Comparison of ENCODE assay signal across 10 cellular contexts in the genomic region with DNA sequence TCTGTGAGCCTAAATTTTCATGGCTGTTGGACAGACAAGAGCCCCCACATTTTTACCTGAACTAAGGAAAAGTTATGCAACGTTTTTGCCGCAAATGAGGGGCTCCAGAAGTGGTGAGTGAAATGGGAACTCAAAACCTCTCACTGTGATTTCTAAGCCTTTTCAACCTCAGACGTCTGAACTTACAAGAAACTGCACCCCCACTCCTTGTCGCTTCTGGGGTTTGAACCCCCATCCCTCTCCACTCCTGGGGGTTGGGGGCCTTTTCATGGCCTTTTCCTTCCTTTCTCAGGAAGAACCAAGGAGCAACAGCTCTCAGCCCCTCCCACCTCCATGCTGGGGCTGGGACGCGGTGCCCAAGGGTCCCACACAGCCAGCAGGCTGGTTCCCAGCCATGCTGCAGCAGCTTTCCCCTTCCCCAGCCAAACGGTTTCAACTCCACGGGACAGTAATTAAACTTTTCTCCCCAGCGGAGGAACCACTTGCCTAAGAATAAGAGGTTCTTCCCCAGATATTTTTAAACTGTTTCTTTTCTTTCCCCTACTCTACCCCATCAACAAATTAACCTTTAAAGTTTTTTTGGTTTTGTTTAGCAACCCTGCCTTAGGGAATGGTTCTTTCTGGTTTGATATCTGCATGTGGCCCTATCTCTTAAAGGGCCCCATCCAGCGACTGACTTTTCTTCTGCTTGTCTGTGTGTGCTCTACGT.
A peak's percentile ranks its signal among the peaks of the same experiment; 100 is the strongest.
DNase-seq lines count a peak whose midpoint lies in the region; ATAC-seq, FAIRE-seq and TF ChIP-seq lines count a peak whose summit lies in the region.
"Had no signal": no experiment of that assay in that cellular context is flagged by ENCODE, and none has a peak within 500 bp of the region (broad histone marks: within the 10 kb centered on the region; RNA-seq: fewer than 3 reads in every experiment).

No MANE protein-coding gene starts in this region.

- H3K18ac ChIP-seq in H1 (ENCODE audit: extremely low read depth, low read length) (no peak overlapping the region), trophoblast cell (ENCODE audit: low read length) (no peak overlapping the region)

- H4K8ac ChIP-seq in H1 (ENCODE audit: extremely low read depth, insufficient read depth, low read length) (no peak overlapping the region), trophoblast cell (ENCODE audit: low read depth, low read length) (no peak overlapping the region)

- FAIRE-seq in H1 (lab: Jason Lieb, UNC) = no peak

- H3K4me3 ChIP-seq in H1 (ENCODE audit: extremely low read depth in 1 of 4, insufficient read depth in 2 of 4, low read depth in 3 of 4, low read length in 4 of 4) = no peak overlapping the region
- no peak overlapping the region for H3K4me3 ChIP-seq in trophoblast cell (ENCODE audit: low read depth, low read length)

- H3K36me3 ChIP-seq in H1 (ENCODE audit: control insufficient read depth in 2 of 4, insufficient read depth in 4 of 4, low read length in 3 of 4) = no peaks in the 10 kb centered on the region
- H3K36me3 ChIP-seq in trophoblast cell (ENCODE audit: control insufficient read depth in 1 of 2, insufficient read depth in 2 of 2, low read length in 2 of 2) = no peaks in the 10 kb centered on the region

- TF ChIP-seq POLR2A in H1 (IDR thresholded peaks at IDR 0.05; ENCODE audit: control extremely low read depth in 1 of 2, low read depth in 2 of 2, low read length in 2 of 2) = no peak

- H3K4me2 ChIP-seq in H1 (ENCODE audit: insufficient read depth in 1 of 2, low read depth in 2 of 2, low read length in 2 of 2) (no peak overlapping the region), trophoblast cell (ENCODE audit: low read length) (no peak overlapping the region)

- H3K4ac ChIP-seq in H1 (replicated peaks; ENCODE audit: insufficient read length, low read depth, low read length) (no peak overlapping the region), trophoblast cell (ENCODE audit: low read depth, low read length) (no peak overlapping the region)

- H4K91ac ChIP-seq in H1 (replicated peaks; ENCODE audit: insufficient read length, low read length) (no peak overlapping the region), trophoblast cell (ENCODE audit: low read depth, low read length) (no peak overlapping the region)

- no peak overlapping the region for H3K9ac ChIP-seq in H1 (replicated peaks in 1 of 4; ENCODE audit: extremely low read depth in 1 of 4, low read depth in 3 of 4, low read length in 3 of 4)
- no peak overlapping the region for H3K9ac ChIP-seq in trophoblast cell (ENCODE audit: low read length)

- no peak overlapping the region for H2BK15ac ChIP-seq in H1 (ENCODE audit: low read length)

- H3K27me3 ChIP-seq in H1 (replicated peaks in 1 of 4; ENCODE audit: control insufficient read depth in 3 of 4, extremely low read depth in 1 of 4, insufficient read depth in 3 of 4, low read length in 3 of 4) (no peaks in the 10 kb centered on the region), trophoblast cell (ENCODE audit: insufficient read depth, low read length) (no peaks in the 10 kb centered on the region)

- H2BK12ac ChIP-seq in H1 (ENCODE audit: low read depth, low read length) = no peak overlapping the region
- no peak overlapping the region for H2BK12ac ChIP-seq in trophoblast cell (ENCODE audit: low read length)

- H3K79me2 ChIP-seq in H1 (ENCODE audit: control insufficient read depth in 1 of 2, insufficient read depth in 2 of 2, low read length in 2 of 2) (no peaks in the 10 kb centered on the region), trophoblast cell (ENCODE audit: control insufficient read depth, insufficient read depth, low read length, poor library complexity) (no peaks in the 10 kb centered on the region)

- no peak overlapping the region for H4K5ac ChIP-seq in H1 (ENCODE audit: insufficient read length, low read depth, low read length)

- POLR2A ChIA-PET in H1 (lab: Charles Lee; ENCODE audit: partially characterized antibody) = no interaction called here

- H2BK20ac ChIP-seq in H1 (ENCODE audit: low read length) = no peak overlapping the region

- H4K20me1 ChIP-seq in H1 (replicated peaks in 1 of 2; ENCODE audit: control insufficient read depth in 1 of 2, insufficient read depth in 2 of 2, low read length in 2 of 2) = no peaks in the 10 kb centered on the region

- no peak overlapping the region for H3K14ac ChIP-seq in H1 (ENCODE audit: insufficient read length)
- no peak overlapping the region for H3K14ac ChIP-seq in trophoblast cell (ENCODE audit: low read length)

- H2BK5ac ChIP-seq in H1 (ENCODE audit: low read depth, low read length) (no peak overlapping the region), trophoblast cell (ENCODE audit: low read depth, low read length, poor library complexity) (no peak overlapping the region)

- H4K12ac ChIP-seq in trophoblast cell (ENCODE audit: low read depth, low read length) = no peak overlapping the region

- peaks cover 2 to 7% of the 10 kb centered on the region in 2 experiments; a peak in 3 of 4 replicates for H3K9me3 ChIP-seq in H1 (ENCODE audit: insufficient read depth in 2 of 2, low read depth in 1 of 2, low read length in 1 of 2)
- H3K9me3 ChIP-seq in trophoblast cell (ENCODE audit: insufficient read depth, low read depth, low read length) = peaks cover under 1% of the 10 kb centered on the region

- DNase-seq in H1 (ENCODE audit: low read depth in 1 of 2, low spot score in 2 of 2) = no peak
- DNase-seq in trophoblast cell = no peak
- no peak for DNase-seq in T1000 (lab: John Stamatoyannopoulos, UW)
- no peak for DNase-seq in putamen (ENCODE audit: low spot score)
- DNase-seq in NCI-H1092 (lab: John Stamatoyannopoulos, UW) = no peak
- DNase-seq: CD4-positive, CD25-positive, alpha-beta regulatory T cell; hypothalamus had no signal

- TF ChIP-seq CTCF in H1 (IDR thresholded peaks at IDR 0.05; ENCODE audit: control extremely low read depth in 1 of 3, insufficient read depth in 1 of 3, low read depth in 1 of 3, low read length in 3 of 3) = no peak

- no peaks in the 10 kb centered on the region for H3K23me2 ChIP-seq in H1 (ENCODE audit: low read depth, low read length)

- H2BK120ac ChIP-seq in H1 (replicated peaks; ENCODE audit: low read depth, low read length) = no peak overlapping the region
- H2BK120ac ChIP-seq in trophoblast cell (ENCODE audit: insufficient read depth, low read length, poor library complexity) = no peak overlapping the region

- peak; percentile 33 for ATAC-seq in GM18517 (IDR thresholded peaks at IDR 0.05; ENCODE audit: unreplicated experiment)
- peak; percentile 33 for ATAC-seq in GM21447 (IDR thresholded peaks at IDR 0.05; ENCODE audit: unreplicated experiment)
- ATAC-seq in HG03060 (IDR thresholded peaks at IDR 0.05; ENCODE audit: low read depth, unreplicated experiment) = peak; percentile 13

- 90% methylated on average over 9 of the region's 11 CpGs; no CpG with 5 or more reads in 1 of the 2 experiments for WGBS in H1 (ENCODE audit: extremely low coverage in 1 of 2, insufficient coverage in 1 of 2, insufficient read length in 1 of 2, insufficient replicate concordance in 2 of 2, low coverage in 1 of 2, low lambda C conversion rate in 2 of 2, missing lambda C conversion rate in 1 of 2), 2 experiments
- WGBS in trophoblast cell (ENCODE audit: extremely low coverage, insufficient coverage, insufficient read length) = no CpG with 5 or more reads among the region's 11 CpGs

- no peak for TF ChIP-seq RAD21 in H1 (IDR thresholded peaks at IDR 0.05 in 1 of 2, conservative IDR thresholded peaks at IDR 0.05 in 1 of 2; ENCODE audit: low read depth in 2 of 2, low read length in 2 of 2)

- H2AFZ ChIP-seq in H1 (ENCODE audit: low read length) (peak overlapping the region; percentile 33), trophoblast cell (ENCODE audit: insufficient read depth, low read length, poor library complexity) (no peak overlapping the region)

- no peak for TF ChIP-seq EP300 in H1 (IDR thresholded peaks at IDR 0.05; ENCODE audit: borderline replicate concordance in 1 of 2, low read depth in 2 of 2, low read length in 2 of 2)

- H3K79me1 ChIP-seq in H1 (ENCODE audit: low read depth, low read length) (no peaks in the 10 kb centered on the region), trophoblast cell (ENCODE audit: low read length) (no peaks in the 10 kb centered on the region)

- H3K4me1 ChIP-seq in H1 (replicated peaks in 1 of 4; ENCODE audit: control insufficient read depth in 3 of 4, insufficient read depth in 4 of 4, low read length in 3 of 4) (no peaks in the 10 kb centered on the region; a peak in 1 of 7 replicates), trophoblast cell (ENCODE audit: control insufficient read depth in 1 of 2, insufficient read depth in 2 of 2, low read length in 2 of 2) (no peaks in the 10 kb centered on the region)

- CTCF ChIA-PET in H1 (lab: Charles Lee; ENCODE audit: partially characterized antibody) = interaction anchor here (1.8 kb wide), 1 partner anchor 19 kb away, joined by 4 read pairs; no protein-coding TSS in a partner anchor

- H2AK5ac ChIP-seq in H1 (ENCODE audit: low read depth, low read length) (no peak overlapping the region), trophoblast cell (ENCODE audit: low read length) (no peak overlapping the region)

- no peak overlapping the region for H3K23ac ChIP-seq in H1 (ENCODE audit: insufficient read length)
- H3K23ac ChIP-seq in trophoblast cell (ENCODE audit: low read length) = no peak overlapping the region

- no peak overlapping the region for H3K27ac ChIP-seq in H1 (ENCODE audit: low read depth, low read length)
- no peak overlapping the region for H3K27ac ChIP-seq in trophoblast cell (ENCODE audit: low read depth, low read length)

- no peak overlapping the region for H3K56ac ChIP-seq in H1 (replicated peaks; ENCODE audit: insufficient read length, low read depth, low read length)

TF ChIP-seq in H1, 55 proteins besides CTCF, POLR2A, EP300 and RAD21 (continues in another document):
- TF ChIP-seq PHF8 (conservative IDR thresholded peaks at IDR 0.05; ENCODE audit: low read depth, low read length) (no peak), CHD2 (IDR thresholded peaks at IDR 0.05; ENCODE audit: low read length) (no peak), RXRA (IDR thresholded peaks at IDR 0.05; ENCODE audit: insufficient read depth, low read depth, low read length) (no peak), BCL11A (IDR thresholded peaks at IDR 0.05; ENCODE audit: low read depth in 2 of 2, low read length in 2 of 2) (no peak), CEBPB (IDR thresholded peaks at IDR 0.05; ENCODE audit: low read depth, low read length) (no peak), RFX5 (IDR thresholded peaks at IDR 0.05; ENCODE audit: borderline replicate concordance, low read depth, low read length) (no peak), POLR2AphosphoS5 (IDR thresholded peaks at IDR 0.05; ENCODE audit: low read depth, low read length) (no peak), EZH2 (IDR thresholded peaks at IDR 0.05; ENCODE audit: low read depth, low read length, severe bottlenecking) (no peak)
- TF ChIP-seq, protein P1, sequence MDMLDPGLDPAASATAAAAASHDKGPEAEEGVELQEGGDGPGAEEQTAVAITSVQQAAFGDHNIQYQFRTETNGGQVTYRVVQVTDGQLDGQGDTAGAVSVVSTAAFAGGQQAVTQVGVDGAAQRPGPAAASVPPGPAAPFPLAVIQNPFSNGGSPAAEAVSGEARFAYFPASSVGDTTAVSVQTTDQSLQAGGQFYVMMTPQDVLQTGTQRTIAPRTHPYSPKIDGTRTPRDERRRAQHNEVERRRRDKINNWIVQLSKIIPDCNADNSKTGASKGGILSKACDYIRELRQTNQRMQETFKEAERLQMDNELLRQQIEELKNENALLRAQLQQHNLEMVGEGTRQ (IDR thresholded peaks at IDR 0.05; ENCODE audit: low read length) = no peak
